In genomic region chr20:59785986-59786753, GRCh38 we compare ENCODE assay signal across 18 cellular contexts.
DNase-seq lines count a peak whose midpoint lies in the region; ATAC-seq and TF ChIP-seq lines count a peak whose summit lies in the region.
"Had no signal": no experiment of that assay in that cellular context is flagged by ENCODE, and none has a peak within 500 bp of the region (broad histone marks: within the 10 kb centered on the region; RNA-seq: fewer than 3 reads in every experiment).

No MANE protein-coding gene starts in this region.

- H3K9me2 ChIP-seq in PC-3 (replicated peaks; ENCODE audit: low read length), result no peaks in the 10 kb centered on the region

- no peak overlapping the region for H2AFZ ChIP-seq in PC-3 (ENCODE audit: low read length)
- H2AFZ ChIP-seq: GM23248 had no signal

- H4K20me1 ChIP-seq in PC-3 (ENCODE audit: low read length), result no peaks in the 10 kb centered on the region

- H3K4me1 ChIP-seq in right atrium auricular region (no peaks in the 10 kb centered on the region), right cardiac atrium (ENCODE audit: control insufficient read depth, insufficient read depth, low read length) (no peaks in the 10 kb centered on the region), PC-3 (ENCODE audit: insufficient read depth, low read length) (peaks cover 13% of the 10 kb centered on the region; the same call in 1 of the 2 replicates)

- H3K36me3 ChIP-seq in right atrium auricular region (no peaks in the 10 kb centered on the region), PC-3 (ENCODE audit: low read depth, low read length) (no peaks in the 10 kb centered on the region)

- H3K9me3 ChIP-seq in right atrium auricular region (no peaks in the 10 kb centered on the region), right cardiac atrium (ENCODE audit: control insufficient read depth, low read length) (no peaks in the 10 kb centered on the region), PC-3 (ENCODE audit: low read length) (no peaks in the 10 kb centered on the region)

- H3K4me3 ChIP-seq in right atrium auricular region (no peak overlapping the region), right cardiac atrium (ENCODE audit: low read length) (no peak overlapping the region), PC-3 (ENCODE audit: low read length) (no peak overlapping the region)
- H3K4me3 ChIP-seq: GM23248, SK-N-MC had no signal

- H3K4me2 ChIP-seq in PC-3 (ENCODE audit: low read length), result no peak overlapping the region
- H3K4me2 ChIP-seq: KMS-11 had no signal

- POLR2A ChIA-PET in PC-3 (lab: Charles Lee; ENCODE audit: unreplicated experiment), result interaction anchor here (0.6 kb wide), 1 partner anchor 62 kb away, joined by 3 read pairs; no protein-coding TSS in a partner anchor

- no peak overlapping the region for H3K9ac ChIP-seq in PC-3 (ENCODE audit: low read length)
- H3K9ac ChIP-seq: GM23248, KMS-11 had no signal

- no peak for ATAC-seq in right cardiac atrium
- peak; percentile 19; the same call in 1 of the 2 replicates for ATAC-seq in PC-3
- ATAC-seq: HepG2 had no signal

- DNase-seq in right atrium auricular region (ENCODE audit: low spot score) (peak; percentile 43), right cardiac atrium (no peak), PC-3 (peak; percentile 33), islet precursor cell (peak; percentile 32), RKO (ENCODE audit: low spot score) (no peak), SIG-M5 (lab: John Stamatoyannopoulos, UW) (no peak), glomerular visceral epithelial cell (ENCODE audit: extremely low spot score) (no peak)
- DNase-seq: ACHN; Calu3; CD4-positive, CD25-positive, alpha-beta regulatory T cell; DND-41; GF-D8; GM23248; NCI-H1105; NCI-H1930 had no signal

- no peaks in the 10 kb centered on the region for H3K27me3 ChIP-seq in right atrium auricular region
- H3K27me3 ChIP-seq in right cardiac atrium (ENCODE audit: control insufficient read depth, insufficient read depth), result no peaks in the 10 kb centered on the region
- no peaks in the 10 kb centered on the region for H3K27me3 ChIP-seq in PC-3 (ENCODE audit: low read length)

- no peaks in the 10 kb centered on the region for H3F3A ChIP-seq in PC-3 (ENCODE audit: low read length, unreplicated experiment)

- H3K79me2 ChIP-seq in PC-3 (ENCODE audit: low read length), result no peaks in the 10 kb centered on the region

- CTCF ChIA-PET in PC-3 (lab: Charles Lee), result no interaction called here

- TF ChIP-seq CTCF in right atrium auricular region (IDR thresholded peaks at IDR 0.05) (no peak), PC-3 (conservative IDR thresholded peaks at IDR 0.05; ENCODE audit: low read depth, low read length) (no peak)

- 85% methylated on average over 9 of the region's 9 CpGs for WGBS in right cardiac atrium

- intact Hi-C loops in right cardiac atrium (cut with DNase I) (loop anchor here in 1 of 4 donors (2.0 kb wide), 1 partner anchor 65 kb away; no protein-coding TSS in a partner anchor), PC-3 (cut with micrococcal nuclease) (no loop called here)

- BruUV-seq in PC-3 (replicated peaks; lab: Mats Ljungman, UMichigan), result no TSS peak

- H3K27ac ChIP-seq in right atrium auricular region (no peak overlapping the region), right cardiac atrium (ENCODE audit: low read length) (no peak overlapping the region), PC-3 (ENCODE audit: low read length) (no peak overlapping the region)
- H3K27ac ChIP-seq: GM23248, KMS-11, SK-N-MC had no signal

Comparison
In these comparisons a context has a peak if more than half of its experiments do, and no peak if none do; other contexts are left out.
1. DNase-seq: peak in right atrium auricular region (single experiment), PC-3 (single experiment) and islet precursor cell (single experiment); none in right cardiac atrium (0 of 3), RKO (single experiment), SIG-M5 (single experiment) and glomerular visceral epithelial cell (single experiment).